ENCODE assay signal across 5 cellular contexts in genomic region chr16:28607681-28608495, GRCh38. TPM values are rescaled to one million over a fixed set of nuclear protein-coding genes. Genes with fewer than 3 reads are reported as not detected.
"Had no signal": no experiment of that assay in that cellular context is flagged by ENCODE, and none has a peak within 500 bp of the region (broad histone marks: within the 10 kb centered on the region; RNA-seq: fewer than 3 reads in every experiment).

No MANE protein-coding gene starts in this region.

RNA-seq across cellular contexts. Expression of gene SULT1A2, which starts 11.0 kb away (rescaled TPM):
- total RNA-seq: IMR-90, M059J, PC-3, SK-MEL-5 had no signal

RNA-seq across cellular contexts. Expression of gene NPIPB8, which starts 30.0 kb away (rescaled TPM):
- total RNA-seq: IMR-90, M059J, SK-MEL-5 had no signal
- polyA plus RNA-seq: IMR-90, SK-N-SH had no signal
